8 cellular contexts compared by ENCODE assay signal in genomic region chr12:104682790-104683279, GRCh38.
DNase-seq lines count a peak whose midpoint lies in the region; ATAC-seq and TF ChIP-seq lines count a peak whose summit lies in the region.

No MANE protein-coding gene starts in this region.

- no peaks in the 10 kb centered on the region for H3K36me3 ChIP-seq in prostate gland

- no peak overlapping the region for H3K27ac ChIP-seq in prostate gland

- H3K4me1 Mint-ChIP-seq in nephron, result peaks cover 52% of the 10 kb centered on the region

- in situ Hi-C loops in GM18951 (cut with MboI; ENCODE audit: low sequenced_read_pairs, unreplicated experiment), result no loop called here

- no peaks in the 10 kb centered on the region for H3K9me3 Mint-ChIP-seq in nephron

- peak; percentile 48 for ATAC-seq in HG03521 (IDR thresholded peaks at IDR 0.05; ENCODE audit: unreplicated experiment)
- no peak for ATAC-seq in HG03439 (IDR thresholded peaks at IDR 0.05; ENCODE audit: unreplicated experiment)

- no peaks in the 10 kb centered on the region for H3K9me3 ChIP-seq in prostate gland

- H3K27me3 ChIP-seq in prostate gland (replicated peaks; ENCODE audit: insufficient read depth), result no peaks in the 10 kb centered on the region

- H3K4me3 Mint-ChIP-seq in nephron, result no peak overlapping the region

- peak overlapping the region in 2 of 3 experiments; percentile 45 to 71 for H3K27ac Mint-ChIP-seq in nephron

- peak in 2 of 3 experiments; percentile 33 to 48 for DNase-seq in activated CD8-positive, alpha-beta memory T cell treated with anti-CD3 and anti-CD28 coated beads for 48 hours (ENCODE audit: low read depth in 2 of 3, low spot score in 2 of 3)
- DNase-seq in prostate gland (ENCODE audit: low spot score) (no peak), RPMI8226 (no peak), AG08395 (ENCODE audit: low spot score) (no peak)

- TF ChIP-seq POLR2A in GM18951 (IDR thresholded peaks at IDR 0.05; ENCODE audit: extremely low read depth, insufficient read depth, insufficient read length) (peak; percentile 44), prostate gland (IDR thresholded peaks at IDR 0.05) (no peak)

- peaks cover under 1% of the 10 kb centered on the region for H3K27me3 Mint-ChIP-seq in nephron (ENCODE audit: low read depth)

- no peaks in the 10 kb centered on the region for H3K4me1 ChIP-seq in prostate gland (replicated peaks)

- 79% methylated on average over 7 of the region's 7 CpGs for WGBS in prostate gland

- TF ChIP-seq CTCF in nephron (IDR thresholded peaks at IDR 0.05; ENCODE audit: unreplicated experiment in 3 of 3) (no peak), prostate gland (IDR thresholded peaks at IDR 0.05) (no peak)

- H3K36me3 Mint-ChIP-seq in nephron (ENCODE audit: low read depth), result no peaks in the 10 kb centered on the region

- H3K4me3 ChIP-seq in prostate gland, result no peak overlapping the region

- intact Hi-C loops in prostate gland (cut with DNase I), result no loop called here

Comparison
In these comparisons a context has a peak if more than half of its experiments do, and no peak if none do; other contexts are left out.
1. DNase-seq: peak in activated CD8-positive, alpha-beta memory T cell treated with anti-CD3 and anti-CD28 coated beads for 48 hours (2 of 3); none in prostate gland (single experiment), RPMI8226 (single experiment) and AG08395 (single experiment).